Comparison of ENCODE assay signal across 17 cellular contexts in the genomic region with DNA sequence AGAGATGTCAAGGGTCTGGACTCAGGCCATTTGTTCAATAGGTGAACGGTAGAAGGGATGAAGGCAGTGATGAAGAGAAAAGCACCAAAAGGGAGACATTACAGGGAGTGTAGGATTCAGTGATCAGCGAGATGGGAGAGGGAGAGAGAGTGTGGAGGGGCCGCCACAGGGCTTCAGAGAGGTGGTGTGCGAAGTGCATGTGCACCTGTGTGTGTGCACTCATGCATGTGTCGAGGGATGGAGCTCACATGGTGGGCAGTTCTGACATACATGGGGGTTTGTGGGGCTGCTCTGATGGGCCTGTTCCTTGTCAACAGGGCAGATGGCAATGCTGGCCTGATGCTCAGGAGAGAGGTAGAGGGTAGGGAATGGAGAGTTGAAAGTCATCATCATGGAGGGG. TPM values are rescaled to one million over a fixed set of nuclear protein-coding genes. Genes with fewer than 3 reads are reported as not detected.
"Had no signal": no experiment of that assay in that cellular context is flagged by ENCODE, and none has a peak within 500 bp of the region (broad histone marks: within the 10 kb centered on the region; RNA-seq: fewer than 3 reads in every experiment).

No MANE protein-coding gene starts in this region.

- DNase-seq: colonic mucosa; foreskin melanocyte; hypothalamus; kidney; midbrain; stimulated activated CD4-positive, alpha-beta T cell treated with anti-CD3 and anti-CD28 coated beads, Interleukin-4, amount 100 ng/mL, for 1 hour; testis; WERI-Rb-1 had no signal

- H3K27ac Mint-ChIP-seq: neural progenitor cell, type B pancreatic cell had no signal

- H3K27me3 Mint-ChIP-seq: central memory CD8-positive, alpha-beta T cell had no signal

- H3K4me3 Mint-ChIP-seq: central memory CD8-positive, alpha-beta T cell; neural progenitor cell; type B pancreatic cell had no signal

- H3K36me3 Mint-ChIP-seq: neural progenitor cell, type B pancreatic cell had no signal

- H3K9me3 Mint-ChIP-seq: central memory CD8-positive, alpha-beta T cell; neural progenitor cell; type B pancreatic cell had no signal

- H3K9me3 ChIP-seq: ascending aorta, colonic mucosa, prostate gland, right atrium auricular region, testis had no signal

- ATAC-seq: left lobe of liver had no signal

RNA-seq across cellular contexts. Expression of a gene that starts 11.4 kb away (rescaled TPM):
- total RNA-seq: epithelial cell of proximal tubule, osteoblast had no signal

RNA-seq across cellular contexts. Expression of a gene that starts 57.2 kb away (rescaled TPM):
- total RNA-seq: ascending aorta, epithelial cell of proximal tubule, osteoblast had no signal
